1 cellular context compared by ENCODE assay signal in genomic region chr11:80031014-80031565, GRCh38.
TF ChIP-seq lines count a peak whose summit lies in the region.

No MANE protein-coding gene starts in this region.

TF ChIP-seq in H1, 55 proteins besides CTCF, POLR2A, EP300 and RAD21:
- TF ChIP-seq GTF2F1 (IDR thresholded peaks at IDR 0.05; ENCODE audit: borderline replicate concordance, low read depth, low read length) (no peak), CTBP2 (IDR thresholded peaks at IDR 0.05; ENCODE audit: borderline replicate concordance, insufficient read depth, insufficient read length, low read length) (no peak), SAP30 (IDR thresholded peaks at IDR 0.05; ENCODE audit: insufficient read depth, insufficient replicate concordance, low read length) (no peak), CHD7 (IDR thresholded peaks at IDR 0.05; ENCODE audit: insufficient replicate concordance, low read length) (no peak), YY1 (IDR thresholded peaks at IDR 0.05; ENCODE audit: low read depth, low read length) (no peak)
- TF ChIP-seq, protein P1, sequence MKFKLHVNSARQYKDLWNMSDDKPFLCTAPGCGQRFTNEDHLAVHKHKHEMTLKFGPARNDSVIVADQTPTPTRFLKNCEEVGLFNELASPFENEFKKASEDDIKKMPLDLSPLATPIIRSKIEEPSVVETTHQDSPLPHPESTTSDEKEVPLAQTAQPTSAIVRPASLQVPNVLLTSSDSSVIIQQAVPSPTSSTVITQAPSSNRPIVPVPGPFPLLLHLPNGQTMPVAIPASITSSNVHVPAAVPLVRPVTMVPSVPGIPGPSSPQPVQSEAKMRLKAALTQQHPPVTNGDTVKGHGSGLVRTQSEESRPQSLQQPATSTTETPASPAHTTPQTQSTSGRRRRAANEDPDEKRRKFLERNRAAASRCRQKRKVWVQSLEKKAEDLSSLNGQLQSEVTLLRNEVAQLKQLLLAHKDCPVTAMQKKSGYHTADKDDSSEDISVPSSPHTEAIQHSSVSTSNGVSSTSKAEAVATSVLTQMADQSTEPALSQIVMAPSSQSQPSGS (IDR thresholded peaks at IDR 0.05; ENCODE audit: low read length), result no peak
- TF ChIP-seq, protein P2, sequence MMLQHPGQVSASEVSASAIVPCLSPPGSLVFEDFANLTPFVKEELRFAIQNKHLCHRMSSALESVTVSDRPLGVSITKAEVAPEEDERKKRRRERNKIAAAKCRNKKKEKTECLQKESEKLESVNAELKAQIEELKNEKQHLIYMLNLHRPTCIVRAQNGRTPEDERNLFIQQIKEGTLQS (IDR thresholded peaks at IDR 0.05; ENCODE audit: insufficient read depth, low read depth, low read length), result no peak
